8 cellular contexts compared by ENCODE assay signal in the genomic region with DNA sequence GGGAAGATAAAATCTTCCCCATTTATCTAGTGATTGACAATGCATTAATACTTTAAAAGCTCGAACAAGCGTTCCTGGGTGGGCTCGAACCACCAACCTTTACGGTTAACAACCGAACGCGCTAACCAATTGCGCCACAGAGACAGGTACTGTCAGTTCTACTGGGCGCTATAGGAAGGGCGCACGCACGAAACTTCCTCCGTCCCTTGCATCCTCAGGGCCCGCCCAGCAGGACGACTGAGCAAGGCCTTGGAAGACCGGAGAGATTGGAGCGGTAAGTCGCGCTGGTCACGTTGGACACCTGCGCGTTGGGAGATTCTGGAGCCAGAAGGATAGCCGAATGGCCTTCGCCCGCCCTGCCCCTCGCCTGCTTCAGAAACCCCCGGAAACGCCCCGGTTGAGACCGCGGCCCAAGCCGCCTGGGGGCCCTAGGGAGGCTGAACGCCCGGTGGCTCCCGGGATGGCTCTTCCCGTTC. TPM values are rescaled to one million over a fixed set of nuclear protein-coding genes. Genes with fewer than 3 reads are reported as not detected.
DNase-seq lines count a peak whose midpoint lies in the region; ATAC-seq, FAIRE-seq and TF ChIP-seq lines count a peak whose summit lies in the region.
"Not testable (repeated sequence)": the region's sequence is repeated elsewhere in the genome, so short reads cannot be mapped to it uniquely, and the experiment has no call there.

No MANE protein-coding gene starts in this region.

- not testable (repeated sequence) for BruUV-seq in HepG2 (replicated peaks; lab: Mats Ljungman, UMichigan)

- not testable (repeated sequence) for H2AFZ ChIP-seq in HepG2 (ENCODE audit: low read length)

- TF ChIP-seq POLR2A in esophagus squamous epithelium (IDR thresholded peaks at IDR 0.05); HepG2 (IDR thresholded peaks at IDR 0.05; ENCODE audit: insufficient read depth in 1 of 2, low read depth in 2 of 2, low read length in 2 of 2): not testable (repeated sequence)

- FAIRE-seq in HepG2 (lab: Jason Lieb, UNC), result not testable (repeated sequence)

- H3K4me2 ChIP-seq in HepG2 (ENCODE audit: low read depth, low read length), result peak overlapping the region; percentile 64

- 2% methylated on average over 11 of the region's 36 CpGs; no CpG with 5 or more reads in 1 of the 2 donors for WGBS in esophagus squamous epithelium, 2 donors
- 8% methylated on average over 11 of the region's 36 CpGs for WGBS in HepG2 (ENCODE audit: low lambda C conversion rate)

- not testable (repeated sequence) for H3K27me3 Mint-ChIP-seq in CD4-positive, alpha-beta T cell; activated CD4-positive, alpha-beta T cell treated with anti-CD3 and anti-CD28 coated beads, Interleukin-2, amount 10 ng/mL, durations not matched to agents 7 days and 5 days; activated naive CD8-positive, alpha-beta T cell treated with anti-CD3 and anti-CD28 coated beads, Interleukin-2, amount 50 U/mL, for 24 hours

- H3K9ac ChIP-seq in HepG2 (ENCODE audit: insufficient read depth, low read depth, low read length), result not testable (repeated sequence)

- intact Hi-C loops in CD4-positive, alpha-beta T cell (cut with DNase I, micrococcal nuclease); esophagus squamous epithelium (cut with DNase I); HepG2 (cut with micrococcal nuclease; ENCODE audit: unreplicated experiment): not testable (repeated sequence)

- TF ChIP-seq RAD21 in HepG2 (CRISPR knock-in tag; IDR thresholded peaks at IDR 0.05), result not testable (repeated sequence)

- H3K4me1 Mint-ChIP-seq in CD4-positive, alpha-beta T cell (ENCODE audit: low read depth); activated CD4-positive, alpha-beta T cell treated with anti-CD3 and anti-CD28 coated beads, Interleukin-2, amount 10 ng/mL, durations not matched to agents 7 days and 5 days; activated naive CD8-positive, alpha-beta T cell treated with anti-CD3 and anti-CD28 coated beads, Interleukin-2, amount 50 U/mL, for 24 hours: not testable (repeated sequence)

- peak overlapping the region; percentile 96 for H3K27ac Mint-ChIP-seq in CD4-positive, alpha-beta T cell
- H3K27ac Mint-ChIP-seq in activated CD4-positive, alpha-beta T cell treated with anti-CD3 and anti-CD28 coated beads, Interleukin-2, amount 10 ng/mL, durations not matched to agents 7 days and 5 days, result peak overlapping the region; percentile 83
- H3K27ac Mint-ChIP-seq in activated naive CD8-positive, alpha-beta T cell treated with anti-CD3 and anti-CD28 coated beads, Interleukin-2, amount 50 U/mL, for 24 hours, result peak overlapping the region; percentile 91

- not testable (repeated sequence) for H3K9me3 Mint-ChIP-seq in CD4-positive, alpha-beta T cell; activated CD4-positive, alpha-beta T cell treated with anti-CD3 and anti-CD28 coated beads, Interleukin-2, amount 10 ng/mL, durations not matched to agents 7 days and 5 days; activated naive CD8-positive, alpha-beta T cell treated with anti-CD3 and anti-CD28 coated beads, Interleukin-2, amount 50 U/mL, for 24 hours

- not testable (repeated sequence) for ATAC-seq in CD4-positive, alpha-beta T cell (ENCODE audit: poor library complexity); activated naive CD8-positive, alpha-beta T cell treated with anti-CD3 and anti-CD28 coated beads, Interleukin-2, amount 50 U/mL, for 24 hours; HepG2

- H3K79me2 ChIP-seq in HepG2 (ENCODE audit: insufficient read depth, low read length), result not testable (repeated sequence)

- in situ Hi-C loops in HepG2 (cut with HindIII; ENCODE audit: extremely low pct_ligation_motif_present, low pct_unique_long_range_greater_than_20kb), result not testable (repeated sequence)

- not testable (repeated sequence) for H3K9me3 ChIP-seq in CD4-positive, alpha-beta T cell (ENCODE audit: control insufficient read depth, low read length); esophagus squamous epithelium; HepG2 (ENCODE audit: low read length)

- H3K4me1 ChIP-seq in esophagus squamous epithelium; HepG2 (ENCODE audit: insufficient read depth, low read length): not testable (repeated sequence)

- peak; percentile 35 to 62 (median 50) for DNase-seq in CD4-positive, alpha-beta T cell
- DNase-seq in LNCaP clone FGC (ENCODE audit: low read depth), result peak; percentile 66
- peak; percentile 52 for DNase-seq in activated CD4-positive, alpha-beta T cell treated with anti-CD3 and anti-CD28 coated beads, Interleukin-2, amount 10 ng/mL, durations not matched to agents 7 days and 5 days
- peak; percentile 72 for DNase-seq in activated naive CD8-positive, alpha-beta T cell treated with anti-CD3 and anti-CD28 coated beads, Interleukin-2, amount 50 U/mL, for 24 hours
- DNase-seq in esophagus squamous epithelium (lab: John Stamatoyannopoulos, UW), result not testable (repeated sequence)
- peak; percentile 51 for DNase-seq in HepG2 (ENCODE audit: low spot score)
- DNase-seq in retina, result peak; percentile 65
- peak; percentile 55 for DNase-seq in stimulated activated CD8-positive, alpha-beta memory T cell treated with anti-CD3 and anti-CD28 coated beads, Interleukin-7, amount 100 ng/mL, for 24 hours (ENCODE audit: low read depth)

- peaks cover 12% of the 10 kb centered on the region for H3K36me3 Mint-ChIP-seq in CD4-positive, alpha-beta T cell (ENCODE audit: low read depth)
- not testable (repeated sequence) for H3K36me3 Mint-ChIP-seq in activated CD4-positive, alpha-beta T cell treated with anti-CD3 and anti-CD28 coated beads, Interleukin-2, amount 10 ng/mL, durations not matched to agents 7 days and 5 days (ENCODE audit: low read depth); activated naive CD8-positive, alpha-beta T cell treated with anti-CD3 and anti-CD28 coated beads, Interleukin-2, amount 50 U/mL, for 24 hours (ENCODE audit: low read depth)

- H4K20me1 ChIP-seq in HepG2 (ENCODE audit: insufficient read depth, low read length), result not testable (repeated sequence)

- H3K27ac ChIP-seq in CD4-positive, alpha-beta T cell (ENCODE audit: low read depth, low read length), result peak overlapping the region; percentile 61
- H3K27ac ChIP-seq in esophagus squamous epithelium, result peak overlapping the region in 2 of 4 donors; percentile 34 to 66
- H3K27ac ChIP-seq in HepG2 (ENCODE audit: extremely low read length, insufficient read depth, low read length), result not testable (repeated sequence)

- TF ChIP-seq EP300 in HepG2 (IDR thresholded peaks at IDR 0.05; ENCODE audit: low read depth in 2 of 2, low read length in 2 of 2); HepG2 (CRISPR knock-in tag; IDR thresholded peaks at IDR 0.05; ENCODE audit: borderline replicate concordance): not testable (repeated sequence)

- TF ChIP-seq CTCF in CD4-positive, alpha-beta T cell (IDR thresholded peaks at IDR 0.05); LNCaP clone FGC (IDR thresholded peaks at IDR 0.05; ENCODE audit: control insufficient read depth, extremely low read depth, insufficient read depth): not testable (repeated sequence)
- TF ChIP-seq CTCF in esophagus squamous epithelium (IDR thresholded peaks at IDR 0.05) (peak in 1 of 6 experiments; percentile 16), HepG2 (CRISPR knock-in tag; IDR thresholded peaks at IDR 0.05) (peak; percentile 43)

- CTCF ChIA-PET in CD4-positive, alpha-beta T cell (lab: Charles Lee); activated CD4-positive, alpha-beta T cell treated with anti-CD3 and anti-CD28 coated beads, Interleukin-2, amount 10 ng/mL, durations not matched to agents 7 days and 5 days (lab: Charles Lee); HepG2 (lab: Yijun Ruan, JAX; ENCODE audit: low intra/inter-chr PET ratio, low total read pairs): not testable (repeated sequence)

- H3K4me3 ChIP-seq in LNCaP clone FGC (ENCODE audit: low read depth, low read length) (peak overlapping the region; percentile 28), esophagus squamous epithelium (peak overlapping the region; percentile 25 to 43 (median 36)), HepG2 (replicated peaks in 1 of 3; ENCODE audit: insufficient read depth in 1 of 3, low read depth in 2 of 3, low read length in 3 of 3) (peak overlapping the region in 2 of 3 experiments; percentile 53 to 60; a peak in 4 of 6 replicates)

- H3K4me3 Mint-ChIP-seq in CD4-positive, alpha-beta T cell, result peak overlapping the region; percentile 94
- peak overlapping the region; percentile 76 for H3K4me3 Mint-ChIP-seq in activated CD4-positive, alpha-beta T cell treated with anti-CD3 and anti-CD28 coated beads, Interleukin-2, amount 10 ng/mL, durations not matched to agents 7 days and 5 days
- H3K4me3 Mint-ChIP-seq in activated naive CD8-positive, alpha-beta T cell treated with anti-CD3 and anti-CD28 coated beads, Interleukin-2, amount 50 U/mL, for 24 hours, result peak overlapping the region; percentile 79

- H3K27me3 ChIP-seq in CD4-positive, alpha-beta T cell (ENCODE audit: control insufficient read depth, insufficient read depth, low read length); esophagus squamous epithelium; HepG2 (ENCODE audit: control insufficient read depth in 1 of 2, insufficient read depth in 2 of 2, low read length in 2 of 2): not testable (repeated sequence)

- POLR2A ChIA-PET in CD4-positive, alpha-beta T cell (lab: Charles Lee); activated CD4-positive, alpha-beta T cell treated with anti-CD3 and anti-CD28 coated beads, Interleukin-2, amount 10 ng/mL, durations not matched to agents 7 days and 5 days (lab: Charles Lee); HepG2 (lab: Yijun Ruan, JAX): not testable (repeated sequence)

- H3K36me3 ChIP-seq in esophagus squamous epithelium; HepG2 (replicated peaks in 1 of 2; ENCODE audit: control insufficient read depth in 1 of 2, insufficient read depth in 2 of 2, low read length in 2 of 2): not testable (repeated sequence)

RNA-seq across cellular contexts. Expression of a gene that starts 25.3 kb away (rescaled TPM):
- not detected for total RNA-seq in CD4-positive, alpha-beta T cell
- total RNA-seq in activated CD4-positive, alpha-beta T cell treated with anti-CD3 and anti-CD28 coated beads, Interleukin-2, amount 10 ng/mL, durations not matched to agents 7 days and 5 days, result 1 to 10 TPM in 1 of 2 experiments, not detected in 1; 2.0 TPM
- total RNA-seq in esophagus squamous epithelium (not detected), HepG2 (2016; rRNA removed; fragmentation: Illumina TruSeq; extraction: Trizol) (0.41 TPM in 1 of 2 replicates, not detected in the other)
- total RNA-seq in HepG2 (2016; cell fraction: cytosol; rRNA removed; fragmentation: Illumina TruSeq; extraction: Trizol; ENCODE audit: low read depth), result not detected in 2 replicates
- not detected in 2 replicates for total RNA-seq in HepG2 (2016; cell fraction: insoluble cytoplasmic fraction; rRNA removed; fragmentation: Illumina TruSeq; extraction: Trizol)
- total RNA-seq in HepG2 (2016; cell fraction: membrane; rRNA removed; fragmentation: Illumina TruSeq; extraction: Trizol), result not detected in 2 replicates
- not detected in 2 replicates for total RNA-seq in HepG2 (2016; cell fraction: nucleus; rRNA removed; fragmentation: Illumina TruSeq; extraction: Trizol)
- polyA plus RNA-seq in HepG2 (2011; rRNA removed), result not detected in 2 replicates
- not detected in 2 replicates for polyA plus RNA-seq in HepG2 (2011; cell fraction: cytosol; rRNA removed)
- not detected in 2 replicates for polyA plus RNA-seq in HepG2 (2011; cell fraction: nucleus; rRNA removed)
- not detected in 2 replicates for polyA plus RNA-seq in HepG2 (2012)
- polyA plus RNA-seq in HepG2 (2016; cell fraction: cytosol; fragmentation: Illumina TruSeq; extraction: Trizol; ENCODE audit: low read depth), result not detected in 2 replicates
- not detected in 2 replicates for polyA plus RNA-seq in HepG2 (2016; cell fraction: insoluble cytoplasmic fraction; fragmentation: Illumina TruSeq; extraction: Trizol; ENCODE audit: low read depth)
- polyA plus RNA-seq in HepG2 (2016; cell fraction: membrane; fragmentation: Illumina TruSeq; extraction: Trizol; ENCODE audit: low read depth), result not detected in 2 replicates
- not detected in 2 replicates for polyA plus RNA-seq in HepG2 (2016; cell fraction: nucleus; fragmentation: Illumina TruSeq; extraction: Trizol; ENCODE audit: insufficient read depth, low read depth)
- not detected in 2 replicates for polyA minus RNA-seq in HepG2 (2011; rRNA and poly(A)+ RNA removed; ENCODE audit: low replicate concordance)
- not detected in 2 replicates for polyA minus RNA-seq in HepG2 (2011; cell fraction: cytosol; rRNA and poly(A)+ RNA removed)
- not detected in 2 replicates for polyA minus RNA-seq in HepG2 (2011; cell fraction: nucleus; rRNA and poly(A)+ RNA removed)
